Comparison of ENCODE assay signal across 7 cellular contexts in the genomic region with DNA sequence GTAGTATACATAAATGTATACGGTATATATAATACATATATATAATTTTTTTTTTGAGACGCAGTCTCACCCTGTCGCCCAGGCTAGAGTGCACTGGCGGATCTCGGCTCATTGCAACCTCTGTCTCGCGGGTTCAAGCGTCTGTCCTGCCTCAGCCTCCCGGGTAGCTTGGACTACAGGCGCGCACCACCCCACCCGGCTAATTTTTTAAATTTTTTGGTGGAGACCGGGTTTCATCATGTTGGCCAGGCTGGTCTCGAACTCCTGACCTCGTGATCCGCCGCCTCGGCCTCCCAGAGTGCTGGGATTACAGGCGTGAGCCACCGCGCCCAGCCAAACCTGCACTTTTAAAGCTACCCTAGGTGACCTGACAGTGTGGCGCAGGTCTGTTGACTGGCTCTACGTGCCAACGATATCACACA. TPM values are rescaled to one million over a fixed set of nuclear protein-coding genes. Genes with fewer than 3 reads are reported as not detected.
DNase-seq lines count a peak whose midpoint lies in the region; ATAC-seq and TF ChIP-seq lines count a peak whose summit lies in the region.

No MANE protein-coding gene starts in this region.

- TF ChIP-seq POLR2A in erythroblast (IDR thresholded peaks at IDR 0.05; ENCODE audit: low read length): no peak

- H3K27me3 ChIP-seq in iPS-15b (ENCODE audit: control insufficient read depth, insufficient read depth, low read length): no peaks in the 10 kb centered on the region

- H3K4me3 ChIP-seq in HEK293 (ENCODE audit: low read depth, low read length): peak overlapping the region; percentile 95
- H3K4me3 ChIP-seq in iPS-15b (ENCODE audit: low read depth, low read length): peak overlapping the region; percentile 100

- peaks cover 18% of the 10 kb centered on the region for H3K36me3 Mint-ChIP-seq in activated CD4-positive, alpha-beta memory T cell treated with anti-CD3 and anti-CD28 coated beads, Interleukin-2, amount 10 ng/mL, durations not matched to agents 7 days and 5 days (ENCODE audit: low read depth)

- peak overlapping the region; percentile 85 for H3K27ac ChIP-seq in HEK293 (ENCODE audit: extremely low read depth, low read depth, low read length)

- CTCF ChIA-PET in HEK293 (lab: Yijun Ruan, JAX): interaction anchor here (0.5 to 3.8 kb wide), 8 partner anchors 9 to 513 kb away, joined by 3 to 39 read pairs (median 4); no protein-coding TSS in a partner anchor
- CTCF ChIA-PET in activated CD4-positive, alpha-beta memory T cell treated with anti-CD3 and anti-CD28 coated beads, Interleukin-2, amount 10 ng/mL, durations not matched to agents 7 days and 5 days (lab: Charles Lee): interaction anchor here (1.0 to 3.0 kb wide), 11 partner anchors 9 to 126 kb away, joined by 3 to 15 read pairs (median 3); a partner anchor contains a TSS

- H3K9me3 ChIP-seq in HEK293 (ENCODE audit: control insufficient read depth, insufficient read depth, low read depth, low read length): no peaks in the 10 kb centered on the region
- no peaks in the 10 kb centered on the region for H3K9me3 ChIP-seq in iPS-15b (ENCODE audit: control insufficient read depth, insufficient read depth, low read length)

- no peaks in the 10 kb centered on the region for H3K27me3 Mint-ChIP-seq in activated CD4-positive, alpha-beta memory T cell treated with anti-CD3 and anti-CD28 coated beads, Interleukin-2, amount 10 ng/mL, durations not matched to agents 7 days and 5 days
- no peaks in the 10 kb centered on the region for H3K27me3 Mint-ChIP-seq in stimulated activated naive CD8-positive, alpha-beta T cell treated with anti-CD3 and anti-CD28 coated beads, Interleukin-15, amount 100 ng/mL, for 72 hours

- H3K4me1 ChIP-seq in HEK293 (ENCODE audit: control insufficient read depth, insufficient read depth, low read length): peaks cover 10% of the 10 kb centered on the region; the same call in 1 of the 2 replicates
- H3K4me1 ChIP-seq in iPS-15b (ENCODE audit: control insufficient read depth, insufficient read depth, low read length): no peaks in the 10 kb centered on the region

- peak overlapping the region; percentile 82 for H3K27ac Mint-ChIP-seq in activated CD4-positive, alpha-beta memory T cell treated with anti-CD3 and anti-CD28 coated beads, Interleukin-2, amount 10 ng/mL, durations not matched to agents 7 days and 5 days
- H3K27ac Mint-ChIP-seq in stimulated activated naive CD8-positive, alpha-beta T cell treated with anti-CD3 and anti-CD28 coated beads, Interleukin-15, amount 100 ng/mL, for 72 hours: peak overlapping the region; percentile 95 to 98

- H3K9ac ChIP-seq in iPS-15b (ENCODE audit: low read depth, low read length): peak overlapping the region; percentile 94

- POLR2A ChIA-PET in HEK293 (lab: Yijun Ruan, JAX): interaction anchor here (0.6 kb wide), 1 partner anchor 77 kb away, joined by 4 read pairs; a partner anchor contains a TSS
- POLR2A ChIA-PET in activated CD4-positive, alpha-beta memory T cell treated with anti-CD3 and anti-CD28 coated beads, Interleukin-2, amount 10 ng/mL, durations not matched to agents 7 days and 5 days (lab: Charles Lee): interaction anchor here (0.6 to 2.7 kb wide), 14 partner anchors 9 to 527 kb away, joined by 3 to 17 read pairs (median 4); a partner anchor contains a TSS

- peaks cover 28% of the 10 kb centered on the region for H3K4me1 Mint-ChIP-seq in activated CD4-positive, alpha-beta memory T cell treated with anti-CD3 and anti-CD28 coated beads, Interleukin-2, amount 10 ng/mL, durations not matched to agents 7 days and 5 days
- H3K4me1 Mint-ChIP-seq in stimulated activated naive CD8-positive, alpha-beta T cell treated with anti-CD3 and anti-CD28 coated beads, Interleukin-15, amount 100 ng/mL, for 72 hours: peaks cover 35% of the 10 kb centered on the region

- peak overlapping the region; percentile 93 for H3K4me3 Mint-ChIP-seq in activated CD4-positive, alpha-beta memory T cell treated with anti-CD3 and anti-CD28 coated beads, Interleukin-2, amount 10 ng/mL, durations not matched to agents 7 days and 5 days
- H3K4me3 Mint-ChIP-seq in stimulated activated naive CD8-positive, alpha-beta T cell treated with anti-CD3 and anti-CD28 coated beads, Interleukin-15, amount 100 ng/mL, for 72 hours: peak overlapping the region; percentile 93 to 96

- peak; percentile 30 for ATAC-seq in stimulated activated naive CD8-positive, alpha-beta T cell treated with anti-CD3 and anti-CD28 coated beads, Interleukin-15, amount 100 ng/mL, for 72 hours
- no peak for ATAC-seq in HG03097 (IDR thresholded peaks at IDR 0.05; ENCODE audit: low FRiP score, unreplicated experiment)
- no peak for ATAC-seq in GM21360 (IDR thresholded peaks at IDR 0.05; ENCODE audit: unreplicated experiment)

- H3K9me3 Mint-ChIP-seq in activated CD4-positive, alpha-beta memory T cell treated with anti-CD3 and anti-CD28 coated beads, Interleukin-2, amount 10 ng/mL, durations not matched to agents 7 days and 5 days: no peaks in the 10 kb centered on the region
- no peaks in the 10 kb centered on the region for H3K9me3 Mint-ChIP-seq in stimulated activated naive CD8-positive, alpha-beta T cell treated with anti-CD3 and anti-CD28 coated beads, Interleukin-15, amount 100 ng/mL, for 72 hours

- peaks cover 0 to 19% of the 10 kb centered on the region in 2 experiments; a peak in 2 of 3 replicates for H3K36me3 ChIP-seq in HEK293 (ENCODE audit: control insufficient read depth in 2 of 2, insufficient read depth in 1 of 2, low read length in 2 of 2)
- H3K36me3 ChIP-seq in iPS-15b (ENCODE audit: control insufficient read depth, insufficient read depth, low read length): peaks cover 11% of the 10 kb centered on the region

- no peak for TF ChIP-seq CTCF in HEK293 (tag by site-specific recombination; IDR thresholded peaks at IDR 0.05)

- DNase-seq in activated CD4-positive, alpha-beta memory T cell treated with anti-CD3 and anti-CD28 coated beads, Interleukin-2, amount 10 ng/mL, durations not matched to agents 7 days and 5 days: no peak
- no peak for DNase-seq in stimulated activated naive CD8-positive, alpha-beta T cell treated with anti-CD3 and anti-CD28 coated beads, Interleukin-15, amount 100 ng/mL, for 72 hours
- DNase-seq in erythroblast (lab: John Stamatoyannopoulos, UW): no peak

TF ChIP-seq in HEK293, 187 proteins besides CTCF, POLR2A, EP300 and RAD21:
- TF ChIP-seq, protein P1, sequence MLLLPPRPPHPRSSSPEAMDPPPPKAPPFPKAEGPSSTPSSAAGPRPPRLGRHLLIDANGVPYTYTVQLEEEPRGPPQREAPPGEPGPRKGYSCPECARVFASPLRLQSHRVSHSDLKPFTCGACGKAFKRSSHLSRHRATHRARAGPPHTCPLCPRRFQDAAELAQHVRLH (tag by site-specific recombination; IDR thresholded peaks at IDR 0.05): peak; percentile 23; the same call in 1 of the 2 replicates
- TF ChIP-seq KLF8 (tag by site-specific recombination; IDR thresholded peaks at IDR 0.05): no peak
- TF ChIP-seq ZNF777 (tag by site-specific recombination; IDR thresholded peaks at IDR 0.05; ENCODE audit: borderline replicate concordance): no peak
- no peak for TF ChIP-seq SCRT1 (tag by site-specific recombination; IDR thresholded peaks at IDR 0.05; ENCODE audit: borderline replicate concordance)
- TF ChIP-seq, protein P2, sequence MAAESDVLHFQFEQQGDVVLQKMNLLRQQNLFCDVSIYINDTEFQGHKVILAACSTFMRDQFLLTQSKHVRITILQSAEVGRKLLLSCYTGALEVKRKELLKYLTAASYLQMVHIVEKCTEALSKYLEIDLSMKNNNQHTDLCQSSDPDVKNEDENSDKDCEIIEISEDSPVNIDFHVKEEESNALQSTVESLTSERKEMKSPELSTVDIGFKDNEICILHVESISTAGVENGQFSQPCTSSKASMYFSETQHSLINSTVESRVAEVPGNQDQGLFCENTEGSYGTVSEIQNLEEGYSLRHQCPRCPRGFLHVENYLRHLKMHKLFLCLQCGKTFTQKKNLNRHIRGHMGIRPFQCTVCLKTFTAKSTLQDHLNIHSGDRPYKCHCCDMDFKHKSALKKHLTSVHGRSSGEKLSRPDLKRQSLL (tag by site-specific recombination; IDR thresholded peaks at IDR 0.05): no peak
- 0 out of 2 replicates have a peak, but pooled peaks have one; percentile 24 for TF ChIP-seq GLIS1 (tag by site-specific recombination; IDR thresholded peaks at IDR 0.05)
- TF ChIP-seq, protein P3, sequence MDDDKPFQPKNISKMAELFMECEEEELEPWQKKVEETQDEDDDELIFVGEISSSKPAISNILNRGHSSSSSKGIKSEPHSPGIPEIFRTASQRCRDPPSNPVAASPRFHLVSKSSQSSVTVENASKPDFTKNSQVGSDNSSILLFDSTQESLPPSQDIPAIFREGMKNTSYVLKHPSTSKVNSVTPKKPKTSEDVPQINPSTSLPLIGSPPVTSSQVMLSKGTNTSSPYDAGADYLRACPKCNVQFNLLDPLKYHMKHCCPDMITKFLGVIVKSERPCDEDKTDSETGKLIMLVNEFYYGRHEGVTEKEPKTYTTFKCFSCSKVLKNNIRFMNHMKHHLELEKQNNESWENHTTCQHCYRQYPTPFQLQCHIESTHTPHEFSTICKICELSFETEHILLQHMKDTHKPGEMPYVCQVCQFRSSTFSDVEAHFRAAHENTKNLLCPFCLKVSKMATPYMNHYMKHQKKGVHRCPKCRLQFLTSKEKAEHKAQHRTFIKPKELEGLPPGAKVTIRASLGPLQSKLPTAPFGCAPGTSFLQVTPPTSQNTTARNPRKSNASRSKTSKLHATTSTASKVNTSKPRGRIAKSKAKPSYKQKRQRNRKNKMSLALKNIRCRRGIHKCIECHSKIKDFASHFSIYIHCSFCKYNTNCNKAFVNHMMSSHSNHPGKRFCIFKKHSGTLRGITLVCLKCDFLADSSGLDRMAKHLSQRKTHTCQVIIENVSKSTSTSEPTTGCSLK (tag by site-specific recombination; IDR thresholded peaks at IDR 0.05): no peak
- no peak for TF ChIP-seq ZNF433 (tag by site-specific recombination; IDR thresholded peaks at IDR 0.05; ENCODE audit: low read depth)
- no peak for TF ChIP-seq ZNF366 (tag by site-specific recombination; conservative IDR thresholded peaks at IDR 0.05)
- peak; percentile 74; the same call in 1 of the 2 replicates for TF ChIP-seq ZNF2 (tag by site-specific recombination; IDR thresholded peaks at IDR 0.05)
- 0 out of 2 replicates have a peak, but pooled peaks have one; percentile 24 for TF ChIP-seq ZNF335 (tag by site-specific recombination; conservative IDR thresholded peaks at IDR 0.05)
- TF ChIP-seq ZBTB21 (tag by site-specific recombination; IDR thresholded peaks at IDR 0.05): no peak
TF ChIP-seq in HEK293: peak in this region for 4.

RNA-seq across cellular contexts. Expression of a gene that starts 0.7 kb away (rescaled TPM):
- 10 to 100 TPM; 29.7 to 33.9 TPM for total RNA-seq in activated CD4-positive, alpha-beta memory T cell treated with anti-CD3 and anti-CD28 coated beads, Interleukin-2, amount 10 ng/mL, durations not matched to agents 7 days and 5 days

RNA-seq across cellular contexts. Expression of a gene that starts 21.3 kb away (rescaled TPM):
- total RNA-seq in activated CD4-positive, alpha-beta memory T cell treated with anti-CD3 and anti-CD28 coated beads, Interleukin-2, amount 10 ng/mL, durations not matched to agents 7 days and 5 days: under 1 TPM in 1 of 2 experiments, not detected in 1; 0.08 TPM

RNA-seq across cellular contexts. Expression of a gene that starts 34.5 kb away (rescaled TPM):
- under 1 TPM; 0.40 to 0.45 TPM for total RNA-seq in activated CD4-positive, alpha-beta memory T cell treated with anti-CD3 and anti-CD28 coated beads, Interleukin-2, amount 10 ng/mL, durations not matched to agents 7 days and 5 days
